In genomic region chr2:179195146-179195545, GRCh38 we compare ENCODE assay signal across 24 cellular contexts.
"Had no signal": no experiment of that assay in that cellular context is flagged by ENCODE, and none has a peak within 500 bp of the region (broad histone marks: within the 10 kb centered on the region; RNA-seq: fewer than 3 reads in every experiment).

No MANE protein-coding gene starts in this region.

- DNase-seq: effector memory CD8-positive, alpha-beta T cell; esophagus squamous epithelium; foreskin fibroblast; glutamatergic neuron; kidney; left cardiac atrium; left ventricle myocardium inferior; lower lobe of right lung; mesenchymal stem cell; naive thymus-derived CD8-positive, alpha-beta T cell; pancreas; right cardiac atrium; small intestine; stimulated activated CD4-positive, alpha-beta T cell treated with anti-CD3 and anti-CD28 coated beads, Interleukin-12 subunit alpha, Interleukin-12 subunit beta, amount 100 ng/mL, for 4 hours; stimulated activated naive CD4-positive, alpha-beta T cell treated with Interleukin-2 at 50 U/mL for 16 hours; thyroid gland; uterus had no signal

- H3K36me3 ChIP-seq: lower lobe of right lung, pancreas, suprapubic skin, thyroid gland, uterus had no signal

- H3K9me3 ChIP-seq: lower lobe of right lung, pancreas, suprapubic skin, thyroid gland, uterus had no signal

- H3K4me3 ChIP-seq: esophagus squamous epithelium, gastroesophageal sphincter, hepatocyte, left ventricle myocardium inferior, lower lobe of right lung, pancreas, suprapubic skin, thyroid gland, uterus had no signal

- H3K27ac ChIP-seq: esophagus squamous epithelium, gastroesophageal sphincter, hepatocyte, left ventricle myocardium inferior, lower lobe of right lung, pancreas, suprapubic skin, thyroid gland, uterus had no signal

- ATAC-seq: effector memory CD8-positive, alpha-beta T cell; gastroesophageal sphincter; left cardiac atrium; naive thymus-derived CD8-positive, alpha-beta T cell; pancreas; right cardiac atrium had no signal

- H3K4me3 Mint-ChIP-seq: dendritic cell treated with granulocyte-macrophage colony-stimulating factor and Interleukin-4, amounts not matched to agents 40 ng/mL and 50 ng/mL, for 4 days; effector memory CD8-positive, alpha-beta T cell; neural crest cell; type B pancreatic cell had no signal

- H3K4me1 ChIP-seq: lower lobe of right lung, pancreas, suprapubic skin, thyroid gland, uterus had no signal

- H3K27ac Mint-ChIP-seq: dendritic cell treated with granulocyte-macrophage colony-stimulating factor and Interleukin-4, amounts not matched to agents 40 ng/mL and 50 ng/mL, for 4 days; effector memory CD8-positive, alpha-beta T cell; progenitor cell of endocrine pancreas; type B pancreatic cell had no signal

- H3K27me3 Mint-ChIP-seq: dendritic cell treated with granulocyte-macrophage colony-stimulating factor and Interleukin-4, amounts not matched to agents 40 ng/mL and 50 ng/mL, for 4 days; effector memory CD8-positive, alpha-beta T cell; progenitor cell of endocrine pancreas; type B pancreatic cell had no signal

- H3K4me1 Mint-ChIP-seq: neural crest cell had no signal

- H3K27me3 ChIP-seq: esophagus squamous epithelium, gastroesophageal sphincter, hepatocyte, pancreas, suprapubic skin, thyroid gland, uterus had no signal
